ENCODE assay signal across 1 cellular context in genomic region chr2:32963941-32964340, GRCh38.
TF ChIP-seq lines count a peak whose summit lies in the region.

No MANE protein-coding gene starts in this region.

TF ChIP-seq in IMR-90, 13 proteins besides CTCF, POLR2A, EP300 and RAD21:
- peak; percentile 22; the same call in 1 of the 2 replicates for TF ChIP-seq CEBPB (IDR thresholded peaks at IDR 0.05; ENCODE audit: low read depth, low read length)
- TF ChIP-seq RFX5 (IDR thresholded peaks at IDR 0.05; ENCODE audit: low read depth, low read length) = no peak
- TF ChIP-seq, protein P1, sequence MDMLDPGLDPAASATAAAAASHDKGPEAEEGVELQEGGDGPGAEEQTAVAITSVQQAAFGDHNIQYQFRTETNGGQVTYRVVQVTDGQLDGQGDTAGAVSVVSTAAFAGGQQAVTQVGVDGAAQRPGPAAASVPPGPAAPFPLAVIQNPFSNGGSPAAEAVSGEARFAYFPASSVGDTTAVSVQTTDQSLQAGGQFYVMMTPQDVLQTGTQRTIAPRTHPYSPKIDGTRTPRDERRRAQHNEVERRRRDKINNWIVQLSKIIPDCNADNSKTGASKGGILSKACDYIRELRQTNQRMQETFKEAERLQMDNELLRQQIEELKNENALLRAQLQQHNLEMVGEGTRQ (IDR thresholded peaks at IDR 0.05; ENCODE audit: low read depth, low read length) = no peak
TF ChIP-seq in IMR-90: peak in this region for 1.
